ENCODE assay signal across 22 cellular contexts in the genomic region with DNA sequence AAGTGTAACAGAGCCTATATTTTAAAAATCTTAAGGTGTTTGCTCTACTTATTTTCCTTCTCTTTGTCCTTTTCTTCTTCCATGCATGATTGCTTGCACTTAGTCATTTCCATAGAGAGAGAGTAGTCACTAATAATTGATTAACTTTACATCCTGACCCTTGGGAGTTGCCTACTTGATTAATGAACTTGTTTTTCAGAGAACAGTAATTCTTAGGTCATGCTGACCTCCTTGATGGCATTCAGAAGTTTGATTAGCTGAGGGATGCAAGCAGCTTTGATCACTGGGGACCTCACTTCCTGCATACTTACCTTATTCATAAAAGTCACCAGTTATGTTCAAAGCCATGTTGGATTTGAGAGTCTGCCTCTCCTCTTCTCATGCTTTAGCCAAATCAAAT.
DNase-seq lines count a peak whose midpoint lies in the region; ATAC-seq, FAIRE-seq and TF ChIP-seq lines count a peak whose summit lies in the region.
"Had no signal": no experiment of that assay in that cellular context is flagged by ENCODE, and none has a peak within 500 bp of the region (broad histone marks: within the 10 kb centered on the region; RNA-seq: fewer than 3 reads in every experiment).

No MANE protein-coding gene starts in this region.

- H3K9ac ChIP-seq in astrocyte (ENCODE audit: low read length), result no peak overlapping the region

- no peak overlapping the region for H3K27ac Mint-ChIP-seq in astrocyte (ENCODE audit: unreplicated experiment)
- H3K27ac Mint-ChIP-seq: CD4-positive, CD25-positive, alpha-beta regulatory T cell; CD8-positive, alpha-beta memory T cell; H9; IgD-negative memory B cell had no signal

- H3K4me3 Mint-ChIP-seq in astrocyte (ENCODE audit: unreplicated experiment), result no peak overlapping the region
- H3K4me3 Mint-ChIP-seq: CD4-positive, CD25-positive, alpha-beta regulatory T cell; CD8-positive, alpha-beta memory T cell; H9; IgD-negative memory B cell had no signal

- H2AFZ ChIP-seq in astrocyte (ENCODE audit: low read depth, low read length), result no peak overlapping the region

- H3K4me1 Mint-ChIP-seq in astrocyte (ENCODE audit: low read depth, unreplicated experiment), result no peaks in the 10 kb centered on the region
- H3K4me1 Mint-ChIP-seq: CD4-positive, CD25-positive, alpha-beta regulatory T cell; CD8-positive, alpha-beta memory T cell; IgD-negative memory B cell had no signal

- DNase-seq in astrocyte (ENCODE audit: low read depth) (peak; percentile 2), kidney tubule cell (ENCODE audit: low spot score) (peak; percentile 94), cerebellar nuclear complex (lab: John Stamatoyannopoulos, UW) (no peak), germinal center (ENCODE audit: low spot score) (no peak), esophagus squamous epithelium (lab: John Stamatoyannopoulos, UW) (no peak), H54 (ENCODE audit: insufficient read length, low spot score) (no peak)
- DNase-seq: ACHN; BE2C; C1 segment of cervical spinal cord; CD4-positive, CD25-positive, alpha-beta regulatory T cell; CD8-positive, alpha-beta memory T cell; COR-L47; GOT3; H9; KBM-7 had no signal

- TF ChIP-seq CTCF in astrocyte (IDR thresholded peaks at IDR 0.05; ENCODE audit: insufficient read depth, low read depth, low read length) (no peak), esophagus squamous epithelium (IDR thresholded peaks at IDR 0.05) (no peak)

- H3K9me3 ChIP-seq in astrocyte (ENCODE audit: insufficient read depth, low read depth, low read length), result peaks cover 3% of the 10 kb centered on the region
- no peaks in the 10 kb centered on the region for H3K9me3 ChIP-seq in esophagus squamous epithelium
- H3K9me3 ChIP-seq: BE2C had no signal

- H3K4me2 ChIP-seq in astrocyte (ENCODE audit: low read length), result no peak overlapping the region

- H3K27me3 Mint-ChIP-seq in astrocyte (ENCODE audit: low read depth, unreplicated experiment), result no peaks in the 10 kb centered on the region
- H3K27me3 Mint-ChIP-seq: CD4-positive, CD25-positive, alpha-beta regulatory T cell; CD8-positive, alpha-beta memory T cell; IgD-negative memory B cell had no signal

- no peaks in the 10 kb centered on the region for H3K36me3 ChIP-seq in astrocyte (ENCODE audit: insufficient read depth, low read length)
- H3K36me3 ChIP-seq in esophagus squamous epithelium, result no peaks in the 10 kb centered on the region
- H3K36me3 ChIP-seq: BE2C had no signal

- FAIRE-seq in astrocyte (lab: Jason Lieb, UNC), result no peak
- no peak for FAIRE-seq in H54 (lab: Jason Lieb, UNC)
- FAIRE-seq: D721Med, G401.6, GM12891, GM18507, HepG2 had no signal

- no peak for TF ChIP-seq POLR2A in esophagus squamous epithelium (IDR thresholded peaks at IDR 0.05)
- TF ChIP-seq POLR2A in H54 (IDR thresholded peaks at IDR 0.05; ENCODE audit: low read depth, low read length), result no peak

- no peaks in the 10 kb centered on the region for H4K20me1 ChIP-seq in astrocyte (ENCODE audit: insufficient read depth, low read length)

- H3K27ac ChIP-seq in astrocyte (ENCODE audit: low read depth, low read length), result no peak overlapping the region
- no peak overlapping the region for H3K27ac ChIP-seq in esophagus squamous epithelium

- H3K36me3 Mint-ChIP-seq in astrocyte (ENCODE audit: low read depth, unreplicated experiment), result no peaks in the 10 kb centered on the region
- H3K36me3 Mint-ChIP-seq: CD4-positive, CD25-positive, alpha-beta regulatory T cell; CD8-positive, alpha-beta memory T cell; IgD-negative memory B cell had no signal

- no peak overlapping the region for H3K4me3 ChIP-seq in astrocyte (ENCODE audit: insufficient read depth, low read depth, low read length)
- H3K4me3 ChIP-seq in esophagus squamous epithelium, result no peak overlapping the region

- H3K4me1 ChIP-seq in astrocyte (ENCODE audit: insufficient read depth, low read length) (no peaks in the 10 kb centered on the region), esophagus squamous epithelium (no peaks in the 10 kb centered on the region)
- H3K4me1 ChIP-seq: BE2C had no signal

- peak; percentile 55 for ATAC-seq in HG03342 (IDR thresholded peaks at IDR 0.05; ENCODE audit: unreplicated experiment)
- ATAC-seq: HepG2 had no signal

- H3K27me3 ChIP-seq in astrocyte (ENCODE audit: insufficient read depth, low read length), result no peaks in the 10 kb centered on the region
- H3K27me3 ChIP-seq in esophagus squamous epithelium, result no peaks in the 10 kb centered on the region
- H3K27me3 ChIP-seq: BE2C had no signal

- peaks cover 2% of the 10 kb centered on the region for H3K9me3 Mint-ChIP-seq in astrocyte (ENCODE audit: unreplicated experiment)

- intact Hi-C loops in esophagus squamous epithelium (cut with DNase I), result no loop called here

- H3K79me2 ChIP-seq in astrocyte (ENCODE audit: insufficient read depth, low read length), result no peaks in the 10 kb centered on the region

Comparison
In these comparisons a context has a peak if more than half of its experiments do, and no peak if none do; other contexts are left out.
1. DNase-seq: peak in astrocyte (single experiment) and kidney tubule cell (single experiment); none in cerebellar nuclear complex (0 of 2), germinal center (single experiment), esophagus squamous epithelium (single experiment) and H54 (single experiment).